Comparison of ENCODE assay signal across 29 cellular contexts in the genomic region with DNA sequence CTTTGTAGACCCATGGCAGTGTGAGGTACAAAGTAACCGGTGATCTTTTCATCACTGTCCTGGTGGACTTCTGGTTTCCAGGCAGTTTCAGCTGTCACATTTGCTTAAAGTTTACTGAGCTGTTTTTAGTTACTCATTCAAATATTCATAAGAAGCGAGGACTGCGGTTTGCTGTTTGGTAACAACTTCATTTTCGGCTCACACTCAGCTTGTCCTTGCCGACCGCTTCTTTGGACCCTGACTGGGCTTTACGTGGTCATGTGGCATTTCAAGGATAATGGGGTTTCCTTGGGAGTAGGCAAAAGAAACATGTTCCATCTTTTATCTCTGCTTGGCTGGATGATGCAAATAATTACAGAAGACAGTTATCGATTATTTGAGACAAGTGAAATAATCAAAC.
"Had no signal": no experiment of that assay in that cellular context is flagged by ENCODE, and none has a peak within 500 bp of the region (broad histone marks: within the 10 kb centered on the region; RNA-seq: fewer than 3 reads in every experiment).

No MANE protein-coding gene starts in this region.

- H3K9ac ChIP-seq: SK-N-SH had no signal

- H3K4me3 ChIP-seq: K562, MG63, PC-9, SJSA1 had no signal

- DNase-seq: Kasumi-1, KG1, MG63, NCI-H1048, NCI-H1092 treated with DMSO at 0.1 percent for 48 hours, NCI-H1105 treated with DMSO at 0.1 percent for 48 hours, NCI-H1417, NCI-H1436, NCI-H146, NCI-H1694, NCI-H187, NCI-H1930, NCI-H2029 treated with DMSO at 0.1 percent for 48 hours, NCI-H2081 treated with DMSO at 0.1 percent for 48 hours, NCI-H2107, NCI-H2171, NCI-H345, NCI-H446, NCI-H510A treated with DMSO at 0.1 percent for 48 hours, NCI-H69, NCI-H748 treated with DMSO at 0.1 percent for 48 hours, NCI-H82, PC-9, SHP77, SK-N-SH, SW 1271 had no signal

- H3K36me3 ChIP-seq: MG63, SJSA1 had no signal

- H3K27me3 ChIP-seq: MG63, SJSA1 had no signal

- H2AFZ ChIP-seq: PC-9 had no signal

- H3K4me1 ChIP-seq: SJSA1 had no signal

- H3K9me3 ChIP-seq: MG63, SK-N-SH had no signal

- H3K4me2 ChIP-seq: PC-9, SK-N-SH had no signal

- H3K27ac ChIP-seq: PC-9, RWPE1, SJSA1 had no signal
